ENCODE assay signal across 8 cellular contexts in the genomic region with DNA sequence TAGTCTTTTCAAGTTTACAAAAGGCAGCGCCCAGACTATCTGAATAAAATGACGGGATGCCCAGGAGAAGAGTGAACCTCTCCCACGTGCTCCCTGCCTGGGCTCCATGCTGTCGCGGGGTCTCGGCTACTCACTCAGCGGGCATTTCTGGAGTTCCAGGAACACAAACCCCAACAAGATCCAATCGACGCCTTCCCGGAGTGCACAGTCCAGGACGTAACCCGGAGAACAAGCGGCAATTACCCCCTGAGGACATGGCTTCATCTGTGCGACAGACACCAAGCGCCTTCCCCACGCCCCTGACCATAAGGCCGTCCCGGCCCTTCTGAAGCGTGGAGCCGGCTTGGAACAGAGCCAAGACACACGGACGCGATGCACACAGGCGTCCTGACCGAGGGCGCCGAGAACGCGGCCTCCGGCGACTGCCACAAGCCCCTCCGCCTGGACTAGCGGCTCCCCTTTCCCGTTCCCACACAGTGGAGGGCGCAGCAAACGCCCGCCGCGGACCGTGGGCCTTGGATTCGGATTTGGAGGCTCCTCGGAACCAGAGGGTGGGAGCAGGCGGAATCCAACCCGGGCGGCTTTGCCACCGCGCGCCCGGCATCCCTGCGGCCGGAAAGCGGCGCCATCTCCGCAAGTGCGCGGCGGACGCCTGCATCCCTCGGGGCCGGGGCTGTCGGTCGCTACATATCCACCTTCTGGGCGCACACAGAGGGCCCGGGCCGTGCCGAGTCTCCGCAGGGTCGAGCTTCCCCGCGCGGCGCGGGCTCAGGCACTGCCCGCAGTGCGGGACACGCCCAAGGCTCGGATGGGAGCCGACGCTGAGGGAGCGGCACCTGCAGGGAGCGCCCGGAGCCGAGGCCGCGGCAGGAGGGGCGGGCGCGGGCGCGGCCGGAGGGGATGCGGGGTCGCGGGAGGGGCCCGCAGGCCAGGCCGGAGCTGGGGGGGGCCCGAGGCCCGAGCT. TPM values are rescaled to one million over a fixed set of nuclear protein-coding genes. Genes with fewer than 3 reads are reported as not detected.
DNase-seq lines count a peak whose midpoint lies in the region; ATAC-seq and TF ChIP-seq lines count a peak whose summit lies in the region.

No MANE protein-coding gene starts in this region.

- 6 to 7% methylated on average over 98 of the region's 98 CpGs for whole genome bisulfite sequencing in ectodermal cell, 2 experiments
- no CpG with 5 or more reads among the region's 98 CpGs for WGBS in mesendoderm (ENCODE audit: extremely low coverage, insufficient coverage, low lambda C conversion rate)

- H3K18ac ChIP-seq in mesendoderm (ENCODE audit: low read length), result no peak overlapping the region

- peak overlapping the region; percentile 10 for H3K9ac ChIP-seq in mesendoderm (ENCODE audit: low read length)

- no peaks in the 10 kb centered on the region for H3K9me3 Mint-ChIP-seq in stimulated activated naive B cell treated with anti-CD40 and anti-IgM and Interleukin-4, amounts not matched to agents 10 μg/mL and 1 μg/mL and 100 μg/mL, for 72 hours

- DNase-seq in DMS79 treated with DMSO at 0.1 percent for 48 hours (lab: John Stamatoyannopoulos, UW) (peak; percentile 24), DMS79 (lab: John Stamatoyannopoulos, UW) (no peak), HAP-1 (ENCODE audit: low spot score in 2 of 2) (peak; percentile 32 to 85), NB4 (ENCODE audit: low read depth) (peak; percentile 59), mesendoderm (peak; percentile 22)
- peak; percentile 57 for DNase-seq in activated CD4-positive, alpha-beta T cell treated with anti-CD3 and anti-CD28 coated beads for 48 hours
- DNase-seq in stimulated activated naive B cell treated with anti-CD40 and anti-IgM and Interleukin-4, amounts not matched to agents 10 μg/mL and 1 μg/mL and 100 μg/mL, for 72 hours, result peak; percentile 27

- H3K4ac ChIP-seq in mesendoderm (ENCODE audit: low read depth, low read length), result no peak overlapping the region

- H3K4me3 Mint-ChIP-seq in stimulated activated naive B cell treated with anti-CD40 and anti-IgM and Interleukin-4, amounts not matched to agents 10 μg/mL and 1 μg/mL and 100 μg/mL, for 72 hours, result peak overlapping the region; percentile 83

- H4K8ac ChIP-seq in mesendoderm (ENCODE audit: low read depth, low read length), result no peak overlapping the region

- ATAC-seq in stimulated activated naive B cell treated with anti-CD40 and anti-IgM and Interleukin-4, amounts not matched to agents 10 μg/mL and 1 μg/mL and 100 μg/mL, for 72 hours (replicated peaks), result peak; percentile 47 to 50

- H3K4me2 ChIP-seq in mesendoderm (ENCODE audit: low read length), result peak overlapping the region; percentile 91

- H3K4me3 ChIP-seq in HAP-1 (peak overlapping the region; percentile 71), NB4 (ENCODE audit: low read depth, low read length) (peak overlapping the region; percentile 46), ectodermal cell (ENCODE audit: insufficient read depth, low read depth, low read length) (peak overlapping the region; percentile 61), mesendoderm (ENCODE audit: low read length) (peak overlapping the region; percentile 36)

- no peak for TF ChIP-seq POLR2A in NB4 (IDR thresholded peaks at IDR 0.05; ENCODE audit: extremely low read depth, insufficient read length)

- H3K4me1 ChIP-seq in HAP-1 (peaks cover 10% of the 10 kb centered on the region), ectodermal cell (ENCODE audit: control insufficient read depth, insufficient read depth, low read length) (no peaks in the 10 kb centered on the region), mesendoderm (ENCODE audit: control insufficient read depth, low read depth, low read length) (no peaks in the 10 kb centered on the region)

- H3K23ac ChIP-seq in mesendoderm (ENCODE audit: low read length), result peak overlapping the region; percentile 55

- no peak overlapping the region for H4K5ac ChIP-seq in mesendoderm (ENCODE audit: low read length)

- H3K4me1 Mint-ChIP-seq in stimulated activated naive B cell treated with anti-CD40 and anti-IgM and Interleukin-4, amounts not matched to agents 10 μg/mL and 1 μg/mL and 100 μg/mL, for 72 hours, result peaks cover 11 to 13% of the 10 kb centered on the region in 2 donors

- H3K27me3 ChIP-seq in HAP-1 (ENCODE audit: low read depth) (peaks cover 5% of the 10 kb centered on the region), ectodermal cell (ENCODE audit: control insufficient read depth, insufficient read depth, low read length, poor library complexity, severe bottlenecking) (peaks cover 61% of the 10 kb centered on the region), mesendoderm (ENCODE audit: insufficient read depth, low read length, poor library complexity) (peaks cover 8% of the 10 kb centered on the region)

- H2BK15ac ChIP-seq in mesendoderm (replicated peaks; ENCODE audit: low read depth), result no peak overlapping the region

- H3K36me3 Mint-ChIP-seq in stimulated activated naive B cell treated with anti-CD40 and anti-IgM and Interleukin-4, amounts not matched to agents 10 μg/mL and 1 μg/mL and 100 μg/mL, for 72 hours, result peaks cover 3% of the 10 kb centered on the region in 2 donors

- H2BK120ac ChIP-seq in mesendoderm (ENCODE audit: low read depth, low read length), result no peak overlapping the region

- no peak overlapping the region for H3K27ac ChIP-seq in ectodermal cell (ENCODE audit: insufficient read depth, low read depth, low read length, poor library complexity, severe bottlenecking)
- no peak overlapping the region for H3K27ac ChIP-seq in mesendoderm (ENCODE audit: low read depth, low read length)

- in situ Hi-C loops in HAP-1 (cut with MboI; ENCODE audit: low sequenced_read_pairs), result no loop called here

- no peaks in the 10 kb centered on the region for H3K79me2 ChIP-seq in mesendoderm (ENCODE audit: control insufficient read depth, insufficient read depth, low read length)

- H3K27me3 Mint-ChIP-seq in stimulated activated naive B cell treated with anti-CD40 and anti-IgM and Interleukin-4, amounts not matched to agents 10 μg/mL and 1 μg/mL and 100 μg/mL, for 72 hours, result peaks cover 14 to 22% of the 10 kb centered on the region in 2 donors

- no peak overlapping the region for H2AK5ac ChIP-seq in mesendoderm (ENCODE audit: low read length)

- H3K36me3 ChIP-seq in HAP-1 (replicated peaks) (peaks cover 5% of the 10 kb centered on the region; the same call in 1 of the 2 replicates), ectodermal cell (ENCODE audit: control insufficient read depth, insufficient read depth, low read length) (no peaks in the 10 kb centered on the region), mesendoderm (ENCODE audit: control insufficient read depth, insufficient read depth, low read length) (no peaks in the 10 kb centered on the region)

- TF ChIP-seq CTCF in NB4 (IDR thresholded peaks at IDR 0.05; ENCODE audit: low read depth, low read length), result peak; percentile 7

- H3K79me1 ChIP-seq in mesendoderm (ENCODE audit: low read length), result no peaks in the 10 kb centered on the region

- H3K56ac ChIP-seq in mesendoderm (ENCODE audit: low read length), result peak overlapping the region; percentile 71

- no peak overlapping the region for H2BK5ac ChIP-seq in mesendoderm (ENCODE audit: low read length)

- peaks cover 3% of the 10 kb centered on the region; the same call in 1 of the 2 replicates for H3K9me3 ChIP-seq in HAP-1
- no peaks in the 10 kb centered on the region for H3K9me3 ChIP-seq in ectodermal cell (ENCODE audit: control insufficient read depth, low read length)

- H3K27ac Mint-ChIP-seq in stimulated activated naive B cell treated with anti-CD40 and anti-IgM and Interleukin-4, amounts not matched to agents 10 μg/mL and 1 μg/mL and 100 μg/mL, for 72 hours, result peak overlapping the region; percentile 87

RNA-seq across cellular contexts. Expression of gene ABCA3, which starts 0.7 kb away (rescaled TPM):
- polyA plus RNA-seq in ectodermal cell (2013, experiment 1 of 4), result 14.3 TPM
- 17.9 TPM for polyA plus RNA-seq in ectodermal cell (2013, experiment 2 of 4)
- polyA plus RNA-seq in ectodermal cell (2013, experiment 3 of 4), result 13.3 TPM
- 13.9 TPM for polyA plus RNA-seq in ectodermal cell (2013, experiment 4 of 4)
- polyA plus RNA-seq in mesendoderm (2013, experiment 1 of 2), result 1.3 TPM
- polyA plus RNA-seq in mesendoderm (2013, experiment 2 of 2), result 1.5 TPM
